Comparison of ENCODE assay signal across 26 cellular contexts in genomic region chr10:94983555-94983954, GRCh38. TPM values are rescaled to one million over a fixed set of nuclear protein-coding genes. Genes with fewer than 3 reads are reported as not detected.
"Had no signal": no experiment of that assay in that cellular context is flagged by ENCODE, and none has a peak within 500 bp of the region (broad histone marks: within the 10 kb centered on the region; RNA-seq: fewer than 3 reads in every experiment).

No MANE protein-coding gene starts in this region.

- FAIRE-seq: urothelium cell line had no signal

- H3K36me3 ChIP-seq: colonic mucosa, heart right ventricle, ovary, suprapubic skin, thyroid gland had no signal

- H3K9me3 Mint-ChIP-seq: type B pancreatic cell had no signal

- H3K27me3 Mint-ChIP-seq: naive thymus-derived CD8-positive, alpha-beta T cell; type B pancreatic cell had no signal

- H3K9me3 ChIP-seq: colonic mucosa, mucosa of descending colon, ovary, suprapubic skin, thyroid gland had no signal

- H3K4me1 Mint-ChIP-seq: naive thymus-derived CD8-positive, alpha-beta T cell; stimulated activated effector memory CD8-positive, alpha-beta T cell treated with anti-CD3 and anti-CD28 coated beads, Interleukin-12 subunit alpha, Interleukin-12 subunit beta, amount 100 ng/mL, for 72 hours had no signal

- ATAC-seq: heart right ventricle; left colon; mucosa of descending colon; naive thymus-derived CD8-positive, alpha-beta T cell; right cardiac atrium; stimulated activated effector memory CD8-positive, alpha-beta T cell treated with anti-CD3 and anti-CD28 coated beads, Interleukin-12 subunit alpha, Interleukin-12 subunit beta, amount 100 ng/mL, for 72 hours; stimulated activated naive CD8-positive, alpha-beta T cell treated with anti-CD3 and anti-CD28 coated beads, Interleukin-15, Interleukin-2, amounts not matched to agents 100 U/mL and 50 U/mL, for 24 hours had no signal

- H3K4me3 Mint-ChIP-seq: naive thymus-derived CD8-positive, alpha-beta T cell; stimulated activated effector memory CD8-positive, alpha-beta T cell treated with anti-CD3 and anti-CD28 coated beads, Interleukin-12 subunit alpha, Interleukin-12 subunit beta, amount 100 ng/mL, for 72 hours; type B pancreatic cell had no signal

- H3K27me3 ChIP-seq: colonic mucosa, heart right ventricle, ovary, suprapubic skin, thyroid gland had no signal

- H3K4me1 ChIP-seq: colonic mucosa, heart right ventricle, suprapubic skin, thyroid gland had no signal

- H3K27ac Mint-ChIP-seq: naive thymus-derived CD8-positive, alpha-beta T cell; stimulated activated effector memory CD8-positive, alpha-beta T cell treated with anti-CD3 and anti-CD28 coated beads, Interleukin-12 subunit alpha, Interleukin-12 subunit beta, amount 100 ng/mL, for 72 hours; type B pancreatic cell had no signal

- H3K27ac ChIP-seq: colonic mucosa, heart right ventricle, ovary, suprapubic skin, thyroid gland had no signal

- H3K4me3 ChIP-seq: colonic mucosa, heart right ventricle, mucosa of descending colon, ovary, suprapubic skin, thyroid gland had no signal

- DNase-seq: colonic mucosa; dermis blood vessel endothelial cell; effector CD4-positive, alpha-beta T cell; heart right ventricle; left colon; mammary epithelial cell; mucosa of descending colon; naive thymus-derived CD8-positive, alpha-beta T cell; nucleus accumbens; ovary; right cardiac atrium; stimulated activated CD4-positive, alpha-beta T cell treated with anti-CD3 and anti-CD28 coated beads, Interleukin-4, amount 100 ng/mL, for 1 hour; stimulated activated CD8-positive, alpha-beta memory T cell treated with anti-CD3 and anti-CD28 coated beads, Interleukin-4, amount 100 ng/mL, for 48 hours; stimulated activated naive CD8-positive, alpha-beta T cell treated with anti-CD3 and anti-CD28 coated beads, Interleukin-15, Interleukin-2, amounts not matched to agents 100 U/mL and 50 U/mL, for 24 hours; thyroid gland had no signal

- H3K36me3 Mint-ChIP-seq: naive thymus-derived CD8-positive, alpha-beta T cell; stimulated activated effector memory CD8-positive, alpha-beta T cell treated with anti-CD3 and anti-CD28 coated beads, Interleukin-12 subunit alpha, Interleukin-12 subunit beta, amount 100 ng/mL, for 72 hours; type B pancreatic cell had no signal

RNA-seq across cellular contexts. Expression of gene CYP2C9, which starts 45.1 kb away (rescaled TPM):
- total RNA-seq: cerebellum; dermis blood vessel endothelial cell; fibroblast of lung; frontal cortex; glomerular endothelial cell; heart right ventricle; kidney epithelial cell; mammary epithelial cell; naive thymus-derived CD8-positive, alpha-beta T cell; posterior vena cava; right cardiac atrium; thyroid gland had no signal
- polyA plus RNA-seq: fibroblast of lung; heart right ventricle; mammary epithelial cell; naive thymus-derived CD8-positive, alpha-beta T cell; neural cell; ovary had no signal
